8 cellular contexts compared by ENCODE assay signal in the genomic region with DNA sequence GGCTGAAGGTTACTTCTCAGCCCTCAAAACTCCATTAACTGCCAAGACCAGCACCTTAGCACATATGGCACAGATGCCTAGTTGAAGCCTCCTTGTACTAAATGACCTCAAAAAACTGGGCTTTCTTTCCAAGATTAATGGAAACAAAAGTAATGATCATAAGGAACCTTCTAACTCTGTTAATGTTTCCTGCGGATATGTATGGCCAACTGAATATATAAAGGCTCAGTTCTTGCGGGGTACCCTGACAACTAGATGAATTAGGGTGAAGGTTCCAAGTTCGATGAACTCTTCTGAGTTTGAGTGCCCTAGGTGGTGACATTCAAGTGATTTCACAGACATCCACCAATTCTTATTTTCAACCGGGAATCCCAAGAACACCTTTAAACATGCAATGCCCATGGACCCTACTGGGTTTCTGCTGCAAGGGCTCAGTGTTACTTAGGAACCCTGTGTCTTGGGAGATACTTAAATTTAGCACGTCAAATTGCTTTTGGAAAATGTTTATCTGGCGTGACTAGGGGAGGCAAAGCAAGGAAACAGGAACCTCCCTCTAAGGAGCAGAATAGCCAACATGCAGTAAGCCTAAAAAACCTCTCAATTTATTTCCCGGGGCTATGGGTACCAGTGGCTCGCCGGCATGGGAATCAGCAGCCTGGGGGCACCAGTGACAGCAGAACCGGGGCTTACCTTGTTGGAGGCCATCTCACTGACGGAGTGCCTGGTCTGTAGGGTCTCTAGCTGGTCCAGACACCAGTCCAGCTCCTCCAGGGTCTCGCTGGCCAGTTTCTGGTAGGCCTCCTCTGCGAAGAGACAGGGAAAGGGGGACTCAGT.
DNase-seq lines count a peak whose midpoint lies in the region; ATAC-seq lines count a peak whose summit lies in the region.

No MANE protein-coding gene starts in this region.

- peak overlapping the region; percentile 96 for H3K18ac ChIP-seq in neuronal stem cell (ENCODE audit: low read length)

- no peaks in the 10 kb centered on the region for H3K9me3 ChIP-seq in esophagus (ENCODE audit: control insufficient read depth in 2 of 2, insufficient read depth in 1 of 2, low read depth in 1 of 2, low read length in 1 of 2)
- no peaks in the 10 kb centered on the region for H3K9me3 ChIP-seq in neuronal stem cell (replicated peaks in 1 of 2; ENCODE audit: control insufficient read depth in 2 of 2, insufficient read depth in 1 of 2, low read depth in 1 of 2, low read length in 2 of 2)

- peak overlapping the region; percentile 98 for H3K4me2 ChIP-seq in neuronal stem cell (ENCODE audit: insufficient read depth, low read length, poor library complexity, severe bottlenecking)

- H3K36me3 ChIP-seq in esophagus (ENCODE audit: control insufficient read depth in 2 of 2, insufficient read depth in 2 of 2, low read length in 1 of 2), result no peaks in the 10 kb centered on the region
- no peaks in the 10 kb centered on the region for H3K36me3 ChIP-seq in neuronal stem cell (replicated peaks in 1 of 2; ENCODE audit: control insufficient read depth in 2 of 2, insufficient read depth in 2 of 2, low read length in 2 of 2)

- H2AFZ ChIP-seq in neuronal stem cell (ENCODE audit: low read length), result peak overlapping the region; percentile 97

- no peaks in the 10 kb centered on the region for H3K79me1 ChIP-seq in neuronal stem cell (ENCODE audit: low read depth, low read length)

- peak overlapping the region; percentile 90 for H3K9ac ChIP-seq in neuronal stem cell (ENCODE audit: low read depth, low read length, poor library complexity)

- H4K91ac ChIP-seq in neuronal stem cell (ENCODE audit: low read depth, low read length, poor library complexity), result no peak overlapping the region

- ATAC-seq in GM18498 (IDR thresholded peaks at IDR 0.05; ENCODE audit: unreplicated experiment), result no peak
- no peak for ATAC-seq in HG03139 (IDR thresholded peaks at IDR 0.05; ENCODE audit: unreplicated experiment)
- ATAC-seq in HG03108 (IDR thresholded peaks at IDR 0.05; ENCODE audit: unreplicated experiment), result no peak

- peak overlapping the region; percentile 65 for H3K23ac ChIP-seq in neuronal stem cell (ENCODE audit: low read depth, low read length, poor library complexity)

- peak; percentile 19 for DNase-seq in SKM-1 treated with dmso at 0.1 percent for 144 hours (lab: John Stamatoyannopoulos, UW; ENCODE audit: unreplicated experiment)
- no peak for DNase-seq in SKM-1 (lab: John Stamatoyannopoulos, UW; ENCODE audit: unreplicated experiment)
- DNase-seq in RPMI8226, result peak; percentile 48
- DNase-seq in neuronal stem cell (ENCODE audit: low spot score), result no peak

- peak overlapping the region; percentile 84 for H2BK15ac ChIP-seq in neuronal stem cell (ENCODE audit: low read length)

- peak overlapping the region; percentile 60 to 74 for H3K4me3 ChIP-seq in esophagus (ENCODE audit: low read depth in 1 of 2, low read length in 2 of 2)
- H3K4me3 ChIP-seq in neuronal stem cell (ENCODE audit: low read length in 2 of 2), result peak overlapping the region; percentile 74 to 87

- peak overlapping the region; percentile 67 for H2BK120ac ChIP-seq in neuronal stem cell (ENCODE audit: low read depth, low read length)

- peak overlapping the region; percentile 90 for H2BK5ac ChIP-seq in neuronal stem cell (ENCODE audit: low read length)

- H3K4ac ChIP-seq in neuronal stem cell (ENCODE audit: low read length), result peak overlapping the region; percentile 38

- H3K14ac ChIP-seq in neuronal stem cell (ENCODE audit: low read length), result peak overlapping the region; percentile 63

- peaks cover 0 to 5% of the 10 kb centered on the region in 2 donors for H3K4me1 ChIP-seq in esophagus (ENCODE audit: control insufficient read depth in 2 of 2, insufficient read depth in 2 of 2, low read length in 1 of 2)
- H3K4me1 ChIP-seq in neuronal stem cell (ENCODE audit: control insufficient read depth in 2 of 2, insufficient read depth in 1 of 2, low read depth in 1 of 2, low read length in 2 of 2), result peaks cover 2 to 13% of the 10 kb centered on the region in 2 donors

- no peak overlapping the region for H2AK5ac ChIP-seq in neuronal stem cell (ENCODE audit: low read depth, low read length)

- H4K8ac ChIP-seq in neuronal stem cell (ENCODE audit: low read depth, low read length), result no peak overlapping the region

- H3K27me3 ChIP-seq in esophagus (ENCODE audit: control insufficient read depth in 1 of 2, insufficient read depth in 2 of 2, low read length in 2 of 2) (no peaks in the 10 kb centered on the region), neuronal stem cell (ENCODE audit: control insufficient read depth in 3 of 3, insufficient read depth in 3 of 3, low read depth in 1 of 3, low read length in 3 of 3) (peaks cover 0 to 25% (median 6%) of the 10 kb centered on the region in 3 experiments)

- H3K27ac ChIP-seq in esophagus (ENCODE audit: low read depth in 2 of 2, low read length in 1 of 2) (peak overlapping the region; percentile 75 to 87), neuronal stem cell (replicated peaks; ENCODE audit: low read length) (no peak overlapping the region)

- WGBS in esophagus, 2 donors, result 40 to 41% methylated on average over 13 of the region's 13 CpGs
- WGBS in neuronal stem cell (ENCODE audit: extremely low coverage in 2 of 2, insufficient read length in 2 of 2, insufficient replicate concordance in 1 of 2), 2 donors, result no CpG with 5 or more reads among the region's 13 CpGs

- H2BK12ac ChIP-seq in neuronal stem cell (ENCODE audit: low read length), result peak overlapping the region; percentile 14

Comparison
In these comparisons a context has a peak if more than half of its experiments do, and no peak if none do; other contexts are left out.
1. DNase-seq: peak in SKM-1 treated with dmso at 0.1 percent for 144 hours (single experiment) and RPMI8226 (single experiment); none in SKM-1 (single experiment) and neuronal stem cell (single experiment).